9 cellular contexts compared by ENCODE assay signal in genomic region chr6:168884050-168884645, GRCh38.
DNase-seq lines count a peak whose midpoint lies in the region; ATAC-seq and TF ChIP-seq lines count a peak whose summit lies in the region.
"Had no signal": no experiment of that assay in that cellular context is flagged by ENCODE, and none has a peak within 500 bp of the region (broad histone marks: within the 10 kb centered on the region; RNA-seq: fewer than 3 reads in every experiment).

No MANE protein-coding gene starts in this region.

- peak overlapping the region in 1 of 2 donors; percentile 51 for H3K9ac ChIP-seq in mucosa of rectum (ENCODE audit: low read depth in 1 of 2, low read length in 2 of 2)

- peaks cover 0 to 3% of the 10 kb centered on the region in 2 donors for H3K4me1 ChIP-seq in mucosa of rectum (ENCODE audit: control insufficient read depth in 2 of 2, insufficient read depth in 2 of 2, low read length in 2 of 2)

- in situ Hi-C loops in brain microvascular endothelial cell (cut with HindIII; ENCODE audit: low pct_ligation_motif_present, low sequenced_read_pairs) = no loop called here

- H3K27me3 ChIP-seq in mucosa of rectum (ENCODE audit: control insufficient read depth in 2 of 2, insufficient read depth in 2 of 2, low read length in 2 of 2) (no peaks in the 10 kb centered on the region), brain microvascular endothelial cell (replicated peaks) (no peaks in the 10 kb centered on the region)

- H3K4me3 ChIP-seq in mucosa of rectum (ENCODE audit: low read length in 2 of 2) = peak overlapping the region; percentile 39 to 58
- H3K4me3 ChIP-seq in brain microvascular endothelial cell (ENCODE audit: low read depth, low read length) = no peak overlapping the region

- no peak overlapping the region for H3K27ac ChIP-seq in mucosa of rectum (ENCODE audit: low read depth in 2 of 2, low read length in 2 of 2)
- H3K27ac ChIP-seq in brain microvascular endothelial cell = no peak overlapping the region

- H3K9me3 ChIP-seq in mucosa of rectum (ENCODE audit: control insufficient read depth in 2 of 2, low read length in 2 of 2) = no peaks in the 10 kb centered on the region

- ATAC-seq in GM18498 (IDR thresholded peaks at IDR 0.05; ENCODE audit: unreplicated experiment) (peak; percentile 27), HG02763 (IDR thresholded peaks at IDR 0.05; ENCODE audit: unreplicated experiment) (peak; percentile 18), GM19023 (IDR thresholded peaks at IDR 0.05; ENCODE audit: unreplicated experiment) (no peak)
- ATAC-seq in activated naive CD4-positive, alpha-beta T cell treated with anti-CD3 and anti-CD28 coated beads, Interleukin-2, amount 50 U/mL, for 72 hours = peak; percentile 65 to 68

- peaks cover 0 to 4% of the 10 kb centered on the region in 2 donors for H3K9me3 Mint-ChIP-seq in activated naive CD4-positive, alpha-beta T cell treated with anti-CD3 and anti-CD28 coated beads, Interleukin-2, amount 50 U/mL, for 72 hours

- no peak for DNase-seq in activated naive CD4-positive, alpha-beta T cell treated with anti-CD3 and anti-CD28 coated beads, Interleukin-2, amount 50 U/mL, for 72 hours (ENCODE audit: low spot score in 2 of 2)
- DNase-seq in DMS153 treated with DMSO at 0.1 percent for 48 hours (lab: John Stamatoyannopoulos, UW; ENCODE audit: unreplicated experiment) (no peak), brain microvascular endothelial cell (no peak), NCI-H526 (lab: John Stamatoyannopoulos, UW) (no peak)
- DNase-seq: NCI-H187 treated with DMSO at 0.1 percent for 48 hours had no signal

- H3K36me3 Mint-ChIP-seq in activated naive CD4-positive, alpha-beta T cell treated with anti-CD3 and anti-CD28 coated beads, Interleukin-2, amount 50 U/mL, for 72 hours = peaks cover 0 to 8% of the 10 kb centered on the region in 2 donors

- H3K36me3 ChIP-seq in mucosa of rectum (ENCODE audit: control insufficient read depth in 2 of 2, insufficient read depth in 2 of 2, low read length in 2 of 2) = no peaks in the 10 kb centered on the region
- H3K36me3 ChIP-seq in brain microvascular endothelial cell (replicated peaks) = no peaks in the 10 kb centered on the region

- TF ChIP-seq CTCF in brain microvascular endothelial cell (IDR thresholded peaks at IDR 0.05; ENCODE audit: low read depth, low read length, missing control alignments) = no peak

- H3K27ac Mint-ChIP-seq in activated naive CD4-positive, alpha-beta T cell treated with anti-CD3 and anti-CD28 coated beads, Interleukin-2, amount 50 U/mL, for 72 hours = peak overlapping the region in 1 of 2 donors; percentile 80
